ENCODE assay signal across 19 cellular contexts in the genomic region with DNA sequence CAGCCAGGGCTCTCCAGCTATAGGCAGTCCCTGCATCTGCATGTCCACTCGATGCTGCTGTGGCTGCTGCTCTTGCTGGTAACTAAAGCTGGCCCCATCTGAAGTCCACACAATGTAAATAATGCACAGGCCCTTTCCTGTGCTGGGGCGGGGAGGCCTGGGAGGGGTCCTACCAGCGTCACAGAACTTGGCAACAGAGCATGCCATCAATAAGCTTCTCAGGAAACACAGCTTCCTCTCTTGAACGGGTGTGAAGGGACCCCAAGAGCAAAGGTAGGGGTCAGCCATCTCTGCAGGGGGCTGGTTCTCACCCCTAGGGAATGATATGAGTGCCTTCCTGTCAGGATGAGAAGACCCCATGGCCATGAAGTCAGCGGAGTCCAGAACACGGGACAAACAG. TPM values are rescaled to one million over a fixed set of nuclear protein-coding genes. Genes with fewer than 3 reads are reported as not detected.
DNase-seq lines count a peak whose midpoint lies in the region; ATAC-seq and TF ChIP-seq lines count a peak whose summit lies in the region.
"Had no signal": no experiment of that assay in that cellular context is flagged by ENCODE, and none has a peak within 500 bp of the region (broad histone marks: within the 10 kb centered on the region; RNA-seq: fewer than 3 reads in every experiment).

No MANE protein-coding gene starts in this region.

- ATAC-seq in right lobe of liver (peak; percentile 15 to 51 (median 36)), GM21576 (IDR thresholded peaks at IDR 0.05; ENCODE audit: unreplicated experiment) (no peak)
- ATAC-seq in stimulated activated memory B cell treated with anti-CD40 and anti-IgM and Interleukin-4, amounts not matched to agents 10 μg/mL and 1 μg/mL and 100 μg/mL, for 72 hours: no peak
- ATAC-seq: Right ventricle myocardium inferior had no signal

- peaks cover 83% of the 10 kb centered on the region for H3K4me1 Mint-ChIP-seq in stimulated activated memory B cell treated with anti-CD40 and anti-IgM and Interleukin-4, amounts not matched to agents 10 μg/mL and 1 μg/mL and 100 μg/mL, for 72 hours
- H3K4me1 Mint-ChIP-seq in endothelial cell (ENCODE audit: unreplicated experiment): peaks cover 44% of the 10 kb centered on the region

- TF ChIP-seq POLR2A in right lobe of liver (IDR thresholded peaks at IDR 0.05): no peak

- peak overlapping the region; percentile 66 to 98 (median 91) for H3K4me2 ChIP-seq in BLaER1 treated with 17β-estradiol and CSF1 and Interleukin-3, amounts not matched to agents 10 nM and 100 nM

- TF ChIP-seq CTCF in colonic mucosa (IDR thresholded peaks at IDR 0.05) (no peak), right lobe of liver (IDR thresholded peaks at IDR 0.05) (no peak), endothelial cell (IDR thresholded peaks at IDR 0.05; ENCODE audit: unreplicated experiment) (no peak)

- no peak overlapping the region for H3K4me3 Mint-ChIP-seq in stimulated activated memory B cell treated with anti-CD40 and anti-IgM and Interleukin-4, amounts not matched to agents 10 μg/mL and 1 μg/mL and 100 μg/mL, for 72 hours
- H3K4me3 Mint-ChIP-seq in endothelial cell (ENCODE audit: unreplicated experiment): no peak overlapping the region
- H3K4me3 Mint-ChIP-seq: H9 had no signal

- DNase-seq in colonic mucosa: peak; percentile 18
- no peak for DNase-seq in right lobe of liver
- DNase-seq in endothelial cell (ENCODE audit: low spot score): no peak
- no peak for DNase-seq in GM19240 (ENCODE audit: insufficient read length, low spot score)
- no peak for DNase-seq in COR-L47 (lab: John Stamatoyannopoulos, UW)
- DNase-seq: cerebellar nuclear complex, GF-D8, H9, midbrain, NCI-H146, NCI-H226, nucleus accumbens, T-helper 1 cell had no signal

- peak overlapping the region in 4 of 10 experiments; percentile 9 to 59 (median 48); a peak in 6 of 20 replicates for H3K4me3 ChIP-seq in BLaER1 treated with 17β-estradiol and CSF1 and Interleukin-3, amounts not matched to agents 10 nM and 100 nM
- H3K4me3 ChIP-seq in colonic mucosa (no peak overlapping the region), right lobe of liver (no peak overlapping the region)

- H3K27me3 ChIP-seq in BLaER1 treated with 17β-estradiol and CSF1 and Interleukin-3, amounts not matched to agents 10 nM and 100 nM: no peaks in the 10 kb centered on the region
- H3K27me3 ChIP-seq in colonic mucosa: no peaks in the 10 kb centered on the region
- H3K27me3 ChIP-seq in right lobe of liver: no peaks in the 10 kb centered on the region

- peaks cover 9% of the 10 kb centered on the region for H3K9me3 Mint-ChIP-seq in stimulated activated memory B cell treated with anti-CD40 and anti-IgM and Interleukin-4, amounts not matched to agents 10 μg/mL and 1 μg/mL and 100 μg/mL, for 72 hours
- peaks cover 4% of the 10 kb centered on the region for H3K9me3 Mint-ChIP-seq in endothelial cell (ENCODE audit: unreplicated experiment)
- H3K9me3 Mint-ChIP-seq: H9 had no signal

- intact Hi-C loops in colonic mucosa (cut with DNase I) (no loop called here), right lobe of liver (cut with DNase I) (no loop called here)

- H3K36me3 Mint-ChIP-seq in stimulated activated memory B cell treated with anti-CD40 and anti-IgM and Interleukin-4, amounts not matched to agents 10 μg/mL and 1 μg/mL and 100 μg/mL, for 72 hours: peaks cover 16% of the 10 kb centered on the region
- no peaks in the 10 kb centered on the region for H3K36me3 Mint-ChIP-seq in endothelial cell (ENCODE audit: low read depth, unreplicated experiment)

- no peaks in the 10 kb centered on the region for H4K20me1 ChIP-seq in BLaER1 treated with 17β-estradiol and CSF1 and Interleukin-3, amounts not matched to agents 10 nM and 100 nM

- H3K4me1 ChIP-seq in BLaER1 treated with 17β-estradiol and CSF1 and Interleukin-3, amounts not matched to agents 10 nM and 100 nM: peaks cover 71 to 100% (median 100%) of the 10 kb centered on the region in 10 experiments
- no peaks in the 10 kb centered on the region for H3K4me1 ChIP-seq in colonic mucosa
- H3K4me1 ChIP-seq in right lobe of liver: no peaks in the 10 kb centered on the region

- H3K36me3 ChIP-seq in BLaER1 treated with 17β-estradiol and CSF1 and Interleukin-3, amounts not matched to agents 10 nM and 100 nM: peaks cover 0 to 8% (median 0%) of the 10 kb centered on the region in 11 experiments; a peak in 2 of 22 replicates
- no peaks in the 10 kb centered on the region for H3K36me3 ChIP-seq in colonic mucosa
- no peaks in the 10 kb centered on the region for H3K36me3 ChIP-seq in right lobe of liver

- H3K27ac ChIP-seq in BLaER1 treated with 17β-estradiol and CSF1 and Interleukin-3, amounts not matched to agents 10 nM and 100 nM: peak overlapping the region; percentile 57 to 98 (median 95); a peak in 21 of 22 replicates
- H3K27ac ChIP-seq in colonic mucosa (peak overlapping the region; percentile 53), right lobe of liver (peak overlapping the region in 2 of 3 donors; percentile 5 to 67)

- H3K9me3 ChIP-seq in BLaER1 treated with 17β-estradiol and CSF1 and Interleukin-3, amounts not matched to agents 10 nM and 100 nM (replicated peaks in 1 of 11): peaks cover 0 to 13% (median 8%) of the 10 kb centered on the region in 11 experiments; a peak in 7 of 22 replicates
- no peaks in the 10 kb centered on the region for H3K9me3 ChIP-seq in colonic mucosa
- no peaks in the 10 kb centered on the region for H3K9me3 ChIP-seq in right lobe of liver

- peak overlapping the region in 10 of 11 experiments; percentile 72 to 86 (median 82); a peak in 20 of 22 replicates for H3K9ac ChIP-seq in BLaER1 treated with 17β-estradiol and CSF1 and Interleukin-3, amounts not matched to agents 10 nM and 100 nM
- no peak overlapping the region for H3K9ac ChIP-seq in colonic mucosa (ENCODE audit: low read depth in 2 of 2, low read length in 2 of 2)

- WGBS in right lobe of liver (ENCODE audit: insufficient coverage, low coverage, low lambda C conversion rate, missing lambda C conversion rate): 43% methylated on average over 2 of the region's 6 CpGs

- no peaks in the 10 kb centered on the region for H3K27me3 Mint-ChIP-seq in stimulated activated memory B cell treated with anti-CD40 and anti-IgM and Interleukin-4, amounts not matched to agents 10 μg/mL and 1 μg/mL and 100 μg/mL, for 72 hours
- peaks cover 2% of the 10 kb centered on the region for H3K27me3 Mint-ChIP-seq in endothelial cell (ENCODE audit: unreplicated experiment)

- H3K27ac Mint-ChIP-seq in stimulated activated memory B cell treated with anti-CD40 and anti-IgM and Interleukin-4, amounts not matched to agents 10 μg/mL and 1 μg/mL and 100 μg/mL, for 72 hours: peak overlapping the region; percentile 97
- no peak overlapping the region for H3K27ac Mint-ChIP-seq in endothelial cell (ENCODE audit: unreplicated experiment)
- H3K27ac Mint-ChIP-seq: activated T-helper 2 cell treated with anti-CD3 and anti-CD28 coated beads, Interferon-gamma antibody, Interleukin-2, Interleukin-4, amounts not matched to agents 10 μg/mL and 5 μg/mL and 100 μg/mL, durations not matched to agents 14 hours and 24 hours and 36 hours; H9 had no signal

RNA-seq across cellular contexts. Expression of a gene that starts 39.0 kb away (rescaled TPM):
- total RNA-seq in colonic mucosa: 10 to 100 TPM; 10.3 to 29.3 TPM
- total RNA-seq in right lobe of liver: 10 to 100 TPM in 5 of 6 experiments, 1 to 10 TPM in 1; 9.3 to 60.8 (median 28.3) TPM
- not detected for total RNA-seq in endothelial cell (ENCODE audit: unreplicated experiment)
- total RNA-seq: activated CD8-positive, alpha-beta memory T cell treated with anti-CD3 and anti-CD28 coated beads for 36 hours; activated T-helper 2 cell treated with anti-CD3 and anti-CD28 coated beads, Interferon-gamma antibody, Interleukin-2, Interleukin-4, amounts not matched to agents 10 μg/mL and 5 μg/mL and 100 μg/mL, durations not matched to agents 14 hours and 24 hours and 36 hours; H9 had no signal

Comparison
In these comparisons a context has a peak if more than half of its experiments do, and no peak if none do; other contexts are left out.
1. H3K27ac ChIP-seq: peak in every context shown above with its lines; median percentile 95 in BLaER1 treated with 17β-estradiol and CSF1 and Interleukin-3, amounts not matched to agents 10 nM and 100 nM; 53 in colonic mucosa; 36 in right lobe of liver.
2. H3K9ac ChIP-seq: peak in BLaER1 treated with 17β-estradiol and CSF1 and Interleukin-3, amounts not matched to agents 10 nM and 100 nM (10 of 11); none in colonic mucosa (0 of 2).
3. ATAC-seq: peak in right lobe of liver (4 of 4); none in stimulated activated memory B cell treated with anti-CD40 and anti-IgM and Interleukin-4, amounts not matched to agents 10 μg/mL and 1 μg/mL and 100 μg/mL, for 72 hours (single experiment) and GM21576 (single experiment).